In genomic region chr2:241540766-241541561, GRCh38 we compare ENCODE assay signal across 1 cellular context.
TF ChIP-seq lines count a peak whose summit lies in the region.

No MANE protein-coding gene starts in this region.

TF ChIP-seq in HepG2, 621 proteins besides CTCF, POLR2A, EP300 and RAD21 (continued from another document and continues in another):
- TF ChIP-seq GATAD1 (CRISPR knock-in tag; IDR thresholded peaks at IDR 0.05) (no peak), IRF1 (CRISPR knock-in tag; IDR thresholded peaks at IDR 0.05; ENCODE audit: low read depth) (no peak), HMG20B (CRISPR knock-in tag; conservative IDR thresholded peaks at IDR 0.05) (no peak), SNAPC4 (CRISPR knock-in tag; IDR thresholded peaks at IDR 0.05) (no peak), KLF13 (CRISPR knock-in tag; IDR thresholded peaks at IDR 0.05) (0 out of 2 replicates have a peak, but pooled peaks have one; percentile 1), ARID4A (CRISPR knock-in tag; IDR thresholded peaks at IDR 0.05; ENCODE audit: borderline replicate concordance) (peak; percentile 46; the same call in 1 of the 2 replicates), RFX5 (IDR thresholded peaks at IDR 0.05; ENCODE audit: low read depth, low read length) (no peak), ZNF530 (CRISPR knock-in tag; IDR thresholded peaks at IDR 0.05; ENCODE audit: low read depth) (no peak), ZNF567 (CRISPR knock-in tag; IDR thresholded peaks at IDR 0.05; ENCODE audit: borderline replicate concordance) (no peak), SAFB2 (CRISPR knock-in tag; IDR thresholded peaks at IDR 0.05; ENCODE audit: borderline replicate concordance, low read depth) (no peak; the same call in 1 of the 2 replicates), ZNF788 (CRISPR knock-in tag; IDR thresholded peaks at IDR 0.05; ENCODE audit: borderline replicate concordance) (no peak), RXRA (CRISPR knock-in tag; IDR thresholded peaks at IDR 0.05) (no peak), TBL1XR1 (IDR thresholded peaks at IDR 0.05; ENCODE audit: borderline replicate concordance, low read length, partially characterized antibody) (no peak), ZNF329 (CRISPR knock-in tag; IDR thresholded peaks at IDR 0.05; ENCODE audit: low read depth) (no peak), ZNF724P (CRISPR knock-in tag; IDR thresholded peaks at IDR 0.05; ENCODE audit: borderline replicate concordance) (no peak), ARNT2 (CRISPR knock-in tag; IDR thresholded peaks at IDR 0.05; ENCODE audit: low read depth) (peak; percentile 65), DDIT3 (CRISPR knock-in tag; IDR thresholded peaks at IDR 0.05) (no peak), HMGA1 (CRISPR knock-in tag; conservative IDR thresholded peaks at IDR 0.05) (no peak), ZNF318 (CRISPR knock-in tag; IDR thresholded peaks at IDR 0.05) (no peak), HMG20A (CRISPR knock-in tag; IDR thresholded peaks at IDR 0.05; ENCODE audit: borderline replicate concordance) (no peak), SMARCE1 (IDR thresholded peaks at IDR 0.05; ENCODE audit: borderline replicate concordance) (no peak), ZNF713 (CRISPR knock-in tag; IDR thresholded peaks at IDR 0.05) (no peak), ZNF343 (CRISPR knock-in tag; IDR thresholded peaks at IDR 0.05) (no peak), CAMTA2 (CRISPR knock-in tag; IDR thresholded peaks at IDR 0.05; ENCODE audit: borderline replicate concordance) (no peak), TCF7L2 (IDR thresholded peaks at IDR 0.05; ENCODE audit: low read depth, low read length) (no peak), GABPB1 (CRISPR knock-in tag; IDR thresholded peaks at IDR 0.05) (peak; percentile 37; the same call in 1 of the 2 replicates), SP1 (IDR thresholded peaks at IDR 0.05) (no peak), SP1 (CRISPR knock-in tag; IDR thresholded peaks at IDR 0.05) (peak; percentile 86), ZNF619 (CRISPR knock-in tag; IDR thresholded peaks at IDR 0.05) (no peak), ZBTB3 (CRISPR knock-in tag; IDR thresholded peaks at IDR 0.05; ENCODE audit: borderline replicate concordance, low read depth) (no peak), RFX3 (CRISPR knock-in tag; IDR thresholded peaks at IDR 0.05) (no peak), CBX1 (IDR thresholded peaks at IDR 0.05; ENCODE audit: low read depth) (no peak), NR1H2 (CRISPR knock-in tag; IDR thresholded peaks at IDR 0.05; ENCODE audit: borderline replicate concordance, low read depth) (no peak), ZBTB7B (CRISPR knock-in tag; IDR thresholded peaks at IDR 0.05) (no peak), THAP9 (CRISPR knock-in tag; IDR thresholded peaks at IDR 0.05; ENCODE audit: borderline replicate concordance) (no peak), ZBTB37 (CRISPR knock-in tag; IDR thresholded peaks at IDR 0.05) (no peak), KDM2A (CRISPR knock-in tag; IDR thresholded peaks at IDR 0.05; ENCODE audit: borderline replicate concordance, low read depth) (no peak), ZBTB42 (CRISPR knock-in tag; IDR thresholded peaks at IDR 0.05) (no peak)
